Comparison of ENCODE assay signal across 8 cellular contexts in the genomic region with DNA sequence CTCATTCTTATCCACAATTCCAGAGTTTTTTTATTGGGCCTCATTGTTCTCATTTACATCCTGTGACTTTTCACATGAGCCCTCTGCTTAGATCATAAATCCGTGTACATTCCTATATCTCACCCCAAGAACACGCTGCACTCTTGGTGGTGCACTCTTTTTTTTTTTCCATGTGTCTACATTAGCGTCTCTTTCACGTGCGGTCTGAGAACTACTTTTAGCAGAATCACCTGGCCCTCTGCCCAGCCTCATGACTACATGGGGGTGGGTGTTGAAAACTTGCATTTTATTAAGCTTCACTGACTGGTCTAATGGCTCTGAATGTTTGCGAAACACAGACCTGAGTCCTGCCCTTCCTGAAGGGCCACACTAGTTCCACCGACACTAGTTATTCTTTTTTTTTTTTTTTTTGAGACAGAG. TPM values are rescaled to one million over a fixed set of nuclear protein-coding genes. Genes with fewer than 3 reads are reported as not detected.
A peak's percentile ranks its signal among the peaks of the same experiment; 100 is the strongest.
DNase-seq lines count a peak whose midpoint lies in the region; ATAC-seq lines count a peak whose summit lies in the region.

No MANE protein-coding gene starts in this region.

- ATAC-seq in left lobe of liver = peak; percentile 60
- ATAC-seq in GM21529 (IDR thresholded peaks at IDR 0.05; ENCODE audit: unreplicated experiment) = no peak
- no peak for ATAC-seq in GM21717 (IDR thresholded peaks at IDR 0.05; ENCODE audit: unreplicated experiment)

- peak; percentile 4 to 10 for DNase-seq in AML-193 (lab: John Stamatoyannopoulos, UW)
- peak; percentile 35 for DNase-seq in HK-2 (ENCODE audit: unreplicated experiment)
- peak; percentile 86 for DNase-seq in astrocyte of the hippocampus (ENCODE audit: low read depth, low spot score)
- DNase-seq in left lobe of liver (ENCODE audit: low spot score) = peak; percentile 94
- no peak for DNase-seq in cerebellum (ENCODE audit: low spot score)
- no peak for DNase-seq in activated gamma-delta T cell (lab: John Stamatoyannopoulos, UW)

RNA-seq across cellular contexts. Expression of gene C9orf57, which starts 18.6 kb away (rescaled TPM):
- total RNA-seq in left lobe of liver = not detected
- total RNA-seq in cerebellum = not detected

Comparison
In these comparisons a context has a peak if more than half of its experiments do, and no peak if none do; other contexts are left out.
1. DNase-seq: peak in AML-193 (2 of 2), HK-2 (single experiment), astrocyte of the hippocampus (single experiment) and left lobe of liver (single experiment); none in cerebellum (single experiment) and activated gamma-delta T cell (single experiment).